In genomic region chr11:7555067-7555699, GRCh38 we compare ENCODE assay signal across 10 cellular contexts. TPM values are rescaled to one million over a fixed set of nuclear protein-coding genes. Genes with fewer than 3 reads are reported as not detected.
DNase-seq lines count a peak whose midpoint lies in the region; ATAC-seq and TF ChIP-seq lines count a peak whose summit lies in the region.
"Had no signal": no experiment of that assay in that cellular context is flagged by ENCODE, and none has a peak within 500 bp of the region (broad histone marks: within the 10 kb centered on the region; RNA-seq: fewer than 3 reads in every experiment).

No MANE protein-coding gene starts in this region.

- H3K27me3 ChIP-seq in left lung: no peaks in the 10 kb centered on the region
- no peaks in the 10 kb centered on the region for H3K27me3 ChIP-seq in stomach

- intact Hi-C loops in left lung (cut with DNase I): no loop called here
- intact Hi-C loops in stomach (cut with DNase I; ENCODE audit: low total_unique reads): no loop called here

- H3K4me1 ChIP-seq in left lung (no peaks in the 10 kb centered on the region), stomach (peaks cover 6 to 24% (median 14%) of the 10 kb centered on the region in 4 donors)

- H3K27ac ChIP-seq in cingulate gyrus (ENCODE audit: low read depth, low read length) (peak overlapping the region; percentile 82), left lung (no peak overlapping the region), stomach (peak overlapping the region in 4 of 5 donors; percentile 31 to 66 (median 47))

- no peak for TF ChIP-seq EP300 in stomach (IDR thresholded peaks at IDR 0.05)

- H3K4me1 Mint-ChIP-seq in progenitor cell of endocrine pancreas (ENCODE audit: low read depth): peaks cover 8% of the 10 kb centered on the region

- H3K9me3 ChIP-seq in left lung: no peaks in the 10 kb centered on the region
- H3K9me3 ChIP-seq in stomach: no peaks in the 10 kb centered on the region

- no peaks in the 10 kb centered on the region for H3K27me3 Mint-ChIP-seq in progenitor cell of endocrine pancreas

- H3K4me3 ChIP-seq in left lung: no peak overlapping the region
- H3K4me3 ChIP-seq in stomach: no peak overlapping the region

- ATAC-seq in left lung (peak; percentile 71), HG02642 (IDR thresholded peaks at IDR 0.05; ENCODE audit: poor library complexity, unreplicated experiment) (no peak)

- no peak for TF ChIP-seq POLR2A in stomach (IDR thresholded peaks at IDR 0.05)

- no peaks in the 10 kb centered on the region for H3K36me3 Mint-ChIP-seq in progenitor cell of endocrine pancreas (ENCODE audit: insufficient read depth)

- 23 to 52% (median 33%) methylated on average over 7 of the region's 7 CpGs for WGBS in stomach, 5 donors

- H3K4me3 Mint-ChIP-seq in progenitor cell of endocrine pancreas (ENCODE audit: low read depth): no peak overlapping the region

- H3K36me3 ChIP-seq in left lung (no peaks in the 10 kb centered on the region), stomach (no peaks in the 10 kb centered on the region)

- no peaks in the 10 kb centered on the region for H3K9me3 Mint-ChIP-seq in progenitor cell of endocrine pancreas (ENCODE audit: low read depth)

- peak; percentile 31 for DNase-seq in NCI-H774 (lab: John Stamatoyannopoulos, UW)
- no peak for DNase-seq in left lung
- DNase-seq in stomach: peak; percentile 85
- no peak for DNase-seq in progenitor cell of endocrine pancreas (ENCODE audit: low spot score, unreplicated experiment)
- DNase-seq in COLO829 (ENCODE audit: low spot score): no peak
- no peak for DNase-seq in AG08396 (ENCODE audit: low spot score)
- DNase-seq: DMS 273 treated with DMSO at 0.1 percent for 48 hours, kidney had no signal

- TF ChIP-seq CTCF in left lung (IDR thresholded peaks at IDR 0.05) (no peak), stomach (IDR thresholded peaks at IDR 0.05) (no peak), progenitor cell of endocrine pancreas (IDR thresholded peaks at IDR 0.05; ENCODE audit: unreplicated experiment) (no peak)

- no peak overlapping the region for H3K27ac Mint-ChIP-seq in progenitor cell of endocrine pancreas

RNA-seq across cellular contexts. Expression of gene PPFIBP2, which starts 41.4 kb away (rescaled TPM):
- total RNA-seq in left lung: 10 to 100 TPM; 18.7 to 20.1 TPM
- total RNA-seq in stomach: 100 to 1,000 TPM in 1 of 5 donors, 10 to 100 TPM in 4; 64.3 to 153 (median 92.2) TPM
- polyA plus RNA-seq in stomach: 10 to 100 TPM; 28.1 to 75.5 (median 28.1) TPM
- total RNA-seq in progenitor cell of endocrine pancreas: 64.1 and 66.4 TPM in 2 replicates

Comparison
In these comparisons a context has a peak if more than half of its experiments do, and no peak if none do; other contexts are left out.
1. DNase-seq: peak in NCI-H774 (single experiment) and stomach (single experiment); none in left lung (0 of 2), progenitor cell of endocrine pancreas (single experiment), COLO829 (single experiment) and AG08396 (single experiment).
2. H3K27ac ChIP-seq: peak in cingulate gyrus (single experiment) and stomach (4 of 5); none in left lung (0 of 2).